Comparison of ENCODE assay signal across 15 cellular contexts in the genomic region with DNA sequence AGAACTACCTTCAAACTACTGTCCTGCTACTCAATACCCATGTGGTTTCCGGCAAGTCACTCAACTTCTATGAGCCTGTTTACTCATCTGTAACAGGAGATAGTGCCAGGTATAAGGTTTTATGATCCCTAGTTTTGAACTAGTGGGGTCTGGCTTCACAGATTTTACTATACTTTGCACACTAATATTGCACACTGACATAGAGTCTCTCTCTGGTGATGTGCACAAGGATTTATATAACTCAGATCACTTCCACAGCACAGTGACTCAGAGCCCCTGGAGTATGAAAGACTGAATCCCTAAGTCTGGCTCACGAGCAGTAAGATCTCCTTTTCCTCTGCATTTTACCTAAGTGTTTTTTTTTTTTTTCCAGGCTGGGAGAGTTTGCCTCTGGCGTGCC.
DNase-seq lines count a peak whose midpoint lies in the region; TF ChIP-seq lines count a peak whose summit lies in the region.
"Had no signal": no experiment of that assay in that cellular context is flagged by ENCODE, and none has a peak within 500 bp of the region (broad histone marks: within the 10 kb centered on the region; RNA-seq: fewer than 3 reads in every experiment).

No MANE protein-coding gene starts in this region.

- no peak for TF ChIP-seq POLR2A in esophagus muscularis mucosa (IDR thresholded peaks at IDR 0.05; ENCODE audit: low read depth)

- DNase-seq in NCI-H82 (lab: John Stamatoyannopoulos, UW): peak; percentile 18
- no peak for DNase-seq in NCI-H82 treated with DMSO at 0.1 percent for 48 hours (lab: John Stamatoyannopoulos, UW; ENCODE audit: unreplicated experiment)
- peak; percentile 54 for DNase-seq in amniotic epithelial cell (ENCODE audit: low read depth)
- peak; percentile 48 for DNase-seq in fibroblast of villous mesenchyme (ENCODE audit: low read depth)
- no peak for DNase-seq in smooth muscle cell (lab: John Stamatoyannopoulos, UW; ENCODE audit: unreplicated experiment)
- no peak for DNase-seq in GOT3 (lab: John Stamatoyannopoulos, UW)
- DNase-seq in GM20000 (ENCODE audit: low spot score): no peak
- DNase-seq in esophagus muscularis mucosa (ENCODE audit: extremely low spot score): no peak
- DNase-seq: activated naive CD4-positive, alpha-beta T cell treated with anti-CD3 and anti-CD28 coated beads for 36 hours; glutamatergic neuron; NCI-H146; NCI-H524 treated with DMSO at 0.1 percent for 48 hours; Right ventricle myocardium superior; stimulated activated CD4-positive, alpha-beta T cell treated with anti-CD3 and anti-CD28 coated beads, Interleukin-12 subunit alpha, Interleukin-12 subunit beta, amount 100 ng/mL, for 4 hours had no signal

- H3K9ac ChIP-seq in smooth muscle cell (ENCODE audit: low read depth): no peak overlapping the region

- no peak overlapping the region for H2AFZ ChIP-seq in smooth muscle cell (ENCODE audit: low read depth)

- intact Hi-C loops in esophagus muscularis mucosa (cut with DNase I): no loop called here

- H3K36me3 ChIP-seq in smooth muscle cell (ENCODE audit: low read depth): no peaks in the 10 kb centered on the region
- no peaks in the 10 kb centered on the region for H3K36me3 ChIP-seq in esophagus muscularis mucosa

- H3K4me2 ChIP-seq in smooth muscle cell: peak overlapping the region; percentile 47

- H3K27ac ChIP-seq in smooth muscle cell (ENCODE audit: low read depth) (peak overlapping the region; percentile 74), esophagus muscularis mucosa (replicated peaks in 1 of 4) (no peak overlapping the region)
- H3K27ac ChIP-seq: 22Rv1 had no signal

- H3K4me3 ChIP-seq in fibroblast of villous mesenchyme (ENCODE audit: low read depth, low read length) (no peak overlapping the region), smooth muscle cell (no peak overlapping the region), esophagus muscularis mucosa (no peak overlapping the region)

- no peaks in the 10 kb centered on the region for H4K20me1 ChIP-seq in smooth muscle cell (ENCODE audit: low read depth)

- no peak for TF ChIP-seq EP300 in esophagus muscularis mucosa (IDR thresholded peaks at IDR 0.05)

- H3F3A ChIP-seq in smooth muscle cell (ENCODE audit: low read depth): no peaks in the 10 kb centered on the region

- H3K27me3 ChIP-seq in smooth muscle cell (ENCODE audit: low read depth) (no peaks in the 10 kb centered on the region), esophagus muscularis mucosa (no peaks in the 10 kb centered on the region)

- H3K4me1 ChIP-seq in smooth muscle cell (ENCODE audit: low read depth) (peaks cover 8% of the 10 kb centered on the region), esophagus muscularis mucosa (peaks cover 11 to 18% (median 15%) of the 10 kb centered on the region in 4 donors)

- H3K9me3 ChIP-seq in smooth muscle cell (replicated peaks; ENCODE audit: low read depth) (no peaks in the 10 kb centered on the region), esophagus muscularis mucosa (no peaks in the 10 kb centered on the region)

- no peak for TF ChIP-seq CTCF in fibroblast of villous mesenchyme (IDR thresholded peaks at IDR 0.05; ENCODE audit: insufficient read depth, low read depth, low read length)
- no peak for TF ChIP-seq CTCF in smooth muscle cell (IDR thresholded peaks at IDR 0.05; ENCODE audit: borderline replicate concordance, insufficient read depth, poor library complexity, severe bottlenecking)
- TF ChIP-seq CTCF in GM20000 (IDR thresholded peaks at IDR 0.05; ENCODE audit: extremely low read depth, missing control alignments): no peak
- no peak for TF ChIP-seq CTCF in esophagus muscularis mucosa (IDR thresholded peaks at IDR 0.05)

- no peaks in the 10 kb centered on the region for H3K79me2 ChIP-seq in smooth muscle cell (ENCODE audit: low read depth)

- 38% methylated on average over 3 of the region's 3 CpGs for WGBS in smooth muscle cell (ENCODE audit: low lambda C conversion rate)
- WGBS in esophagus muscularis mucosa: 89% methylated on average over 3 of the region's 3 CpGs

Comparison
In these comparisons a context has a peak if more than half of its experiments do, and no peak if none do; other contexts are left out.
1. DNase-seq: peak in NCI-H82 (single experiment), amniotic epithelial cell (single experiment) and fibroblast of villous mesenchyme (single experiment); none in NCI-H82 treated with DMSO at 0.1 percent for 48 hours (single experiment), smooth muscle cell (single experiment), GOT3 (single experiment), GM20000 (single experiment) and esophagus muscularis mucosa (single experiment).